Comparison of ENCODE assay signal across 26 cellular contexts in the genomic region with DNA sequence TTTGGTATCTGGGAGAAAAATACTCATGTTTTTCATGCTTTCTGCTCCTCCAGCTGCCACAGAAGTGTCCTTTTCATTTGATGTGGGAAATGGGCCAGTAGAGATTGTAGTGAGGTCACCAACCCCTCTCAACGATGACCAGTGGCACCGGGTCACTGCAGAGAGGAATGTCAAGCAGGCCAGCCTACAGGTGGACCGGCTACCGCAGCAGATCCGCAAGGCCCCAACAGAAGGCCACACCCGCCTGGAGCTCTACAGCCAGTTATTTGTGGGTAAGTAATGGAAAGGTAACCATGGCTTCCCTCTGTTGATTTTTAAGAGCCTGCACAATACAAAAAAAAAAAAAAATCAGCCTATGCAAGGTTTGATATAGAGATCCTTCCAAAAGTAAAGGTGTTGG.
"Had no signal": no experiment of that assay in that cellular context is flagged by ENCODE, and none has a peak within 500 bp of the region (broad histone marks: within the 10 kb centered on the region; RNA-seq: fewer than 3 reads in every experiment).

No MANE protein-coding gene starts in this region.

- ATAC-seq: activated CD4-positive, alpha-beta T cell treated with anti-CD3 and anti-CD28 coated beads for 36 hours; activated CD8-positive, alpha-beta memory T cell treated with anti-CD3 and anti-CD28 coated beads, Interleukin-2, amount 10 ng/mL, durations not matched to agents 7 days and 5 days; activated CD8-positive, alpha-beta T cell treated with anti-CD3 and anti-CD28 coated beads, Interleukin-2, amount 10 ng/mL, durations not matched to agents 7 days and 5 days; activated naive CD4-positive, alpha-beta T cell treated with anti-CD3 and anti-CD28 coated beads, Interleukin-2, amount 50 U/mL, for 72 hours; foreskin keratinocyte; gastrocnemius medialis had no signal

- H3K9me3 ChIP-seq: esophagus muscularis mucosa, gastrocnemius medialis had no signal

- DNase-seq: activated CD4-positive, alpha-beta memory T cell treated with anti-CD3 and anti-CD28 coated beads for 36 hours; activated CD4-positive, alpha-beta T cell treated with anti-CD3 and anti-CD28 coated beads for 36 hours; activated CD4-positive, alpha-beta T cell treated with anti-CD3 and anti-CD28 coated beads, Interleukin-2, amount 10 ng/mL, durations not matched to agents 24 days and 14 days; activated CD4-positive, CD25-positive, alpha-beta regulatory T cell; activated CD4-positive, CD25-positive, alpha-beta regulatory T cell treated with anti-CD3 and anti-CD28 coated beads, Interleukin-2, amount 50 U/mL, for 72 hours; activated CD8-positive, alpha-beta memory T cell treated with anti-CD3 and anti-CD28 coated beads, Interleukin-2, amount 10 ng/mL, durations not matched to agents 7 days and 5 days; activated CD8-positive, alpha-beta memory T cell treated with anti-CD3 and anti-CD28 coated beads, Interleukin-2, amount 50 U/mL, for 4 hours; activated CD8-positive, alpha-beta T cell treated with anti-CD3 and anti-CD28 coated beads, Interleukin-2, amount 10 ng/mL, durations not matched to agents 7 days and 5 days; activated gamma-delta T cell; activated naive CD4-positive, alpha-beta T cell; activated naive CD4-positive, alpha-beta T cell treated with anti-CD3 and anti-CD28 coated beads, Interleukin-2, amount 10 ng/mL, durations not matched to agents 7 days and 5 days; activated naive CD8-positive, alpha-beta T cell treated with anti-CD3 and anti-CD28 coated beads, Interleukin-2, amount 10 ng/mL, durations not matched to agents 7 days and 5 days; activated T-cell treated with anti-CD3 and anti-CD28 coated beads, Interleukin-2, amount 50 U/mL, for 1 hour; activated T-cell treated with anti-CD3 and anti-CD28 coated beads, Interleukin-2, amount 50 U/mL, for 48 hours; amniotic stem cell; anterior cingulate cortex; brain microvascular endothelial cell; dorsolateral prefrontal cortex; effector memory CD4-positive, alpha-beta T cell; endodermal cell; foreskin keratinocyte; gastrocnemius medialis; T-helper 2 cell had no signal

- H3K27ac ChIP-seq: brain microvascular endothelial cell, coronary artery, dorsolateral prefrontal cortex, esophagus muscularis mucosa, foreskin keratinocyte, gastrocnemius medialis had no signal

- H3K27me3 ChIP-seq: brain microvascular endothelial cell, dorsolateral prefrontal cortex, esophagus muscularis mucosa, foreskin keratinocyte, gastrocnemius medialis had no signal

- H3K4me3 ChIP-seq: coronary artery, dorsolateral prefrontal cortex, esophagus muscularis mucosa, gastrocnemius medialis had no signal

- H3K4me1 ChIP-seq: esophagus muscularis mucosa, foreskin keratinocyte, gastrocnemius medialis had no signal

- H3K36me3 ChIP-seq: brain microvascular endothelial cell, esophagus muscularis mucosa, gastrocnemius medialis had no signal
